In genomic region chr2:97267411-97268074, GRCh38 we compare ENCODE assay signal across 9 cellular contexts.
DNase-seq lines count a peak whose midpoint lies in the region; ATAC-seq and TF ChIP-seq lines count a peak whose summit lies in the region.
"Had no signal": no experiment of that assay in that cellular context is flagged by ENCODE, and none has a peak within 500 bp of the region (broad histone marks: within the 10 kb centered on the region; RNA-seq: fewer than 3 reads in every experiment).

No MANE protein-coding gene starts in this region.

- H3K4me1 ChIP-seq in RWPE2 (ENCODE audit: insufficient read depth, poor library complexity, severe bottlenecking), result no peaks in the 10 kb centered on the region

- H3K27me3 ChIP-seq in RWPE2 (ENCODE audit: insufficient read depth, poor library complexity, severe bottlenecking), result no peaks in the 10 kb centered on the region

- DNase-seq in GM12865 (ENCODE audit: low read depth) (peak; percentile 0), RWPE2 (ENCODE audit: low spot score) (peak; percentile 49), Right ventricle myocardium superior (peak; percentile 25), retina (peak; percentile 2), NCI-H1417 treated with DMSO at 0.1 percent for 48 hours (lab: John Stamatoyannopoulos, UW) (no peak)
- DNase-seq: midbrain, NCI-H1436 had no signal

- no peaks in the 10 kb centered on the region for H3K36me3 ChIP-seq in RWPE2 (ENCODE audit: low read depth)

- TF ChIP-seq CTCF in GM12865 (IDR thresholded peaks at IDR 0.05; ENCODE audit: insufficient read depth, low read depth, low read length, missing control alignments) (no peak), RWPE2 (IDR thresholded peaks at IDR 0.05; ENCODE audit: poor library complexity, severe bottlenecking) (no peak)

- no peaks in the 10 kb centered on the region for H3K9me3 ChIP-seq in RWPE2 (ENCODE audit: severe bottlenecking)

- no peak for ATAC-seq in RWPE2 (ENCODE audit: low read depth)
- no peak for ATAC-seq in Right ventricle myocardium superior (ENCODE audit: poor library complexity)
- ATAC-seq in GM18870 (IDR thresholded peaks at IDR 0.05; ENCODE audit: unreplicated experiment), result no peak
- no peak for ATAC-seq in GM21786 (IDR thresholded peaks at IDR 0.05; ENCODE audit: unreplicated experiment)

- intact Hi-C loops in Right ventricle myocardium superior (cut with DNase I), result no loop called here

- H3K27ac ChIP-seq in RWPE2 (ENCODE audit: poor library complexity, severe bottlenecking), result no peak overlapping the region

- H3K4me3 ChIP-seq in GM12865 (ENCODE audit: low read depth, low read length) (no peak overlapping the region), RWPE2 (ENCODE audit: severe bottlenecking) (no peak overlapping the region)
